Comparison of ENCODE assay signal across 1 cellular context in genomic region chr6:42771741-42772100, GRCh38.
TF ChIP-seq lines count a peak whose summit lies in the region.

No MANE protein-coding gene starts in this region.

TF ChIP-seq in H1, 55 proteins besides CTCF, POLR2A, EP300 and RAD21:
- no peak for TF ChIP-seq CEBPB (IDR thresholded peaks at IDR 0.05; ENCODE audit: low read depth, low read length)
- no peak for TF ChIP-seq KDM4A (IDR thresholded peaks at IDR 0.05; ENCODE audit: low read depth, low read length, severe bottlenecking)
- no peak for TF ChIP-seq POU5F1 (IDR thresholded peaks at IDR 0.05; ENCODE audit: low read depth, low read length)
- no peak for TF ChIP-seq SRF (IDR thresholded peaks at IDR 0.05; ENCODE audit: low read depth, low read length)
- TF ChIP-seq ZNF274 (IDR thresholded peaks at IDR 0.05; ENCODE audit: borderline replicate concordance, extremely low read depth, low read length), result no peak
- TF ChIP-seq HDAC6 (IDR thresholded peaks at IDR 0.05; ENCODE audit: low read depth, low read length), result no peak
- TF ChIP-seq CHD7 (IDR thresholded peaks at IDR 0.05; ENCODE audit: insufficient replicate concordance, low read length), result no peak
- no peak for TF ChIP-seq JUN (IDR thresholded peaks at IDR 0.05; ENCODE audit: low read depth, low read length)
- no peak for TF ChIP-seq NANOG (IDR thresholded peaks at IDR 0.05; ENCODE audit: insufficient read depth, low read depth, low read length, poor library complexity, severe bottlenecking)
